21 cellular contexts compared by ENCODE assay signal in genomic region chr15:58862326-58862725, GRCh38.
DNase-seq lines count a peak whose midpoint lies in the region; ATAC-seq and TF ChIP-seq lines count a peak whose summit lies in the region.
"Had no signal": no experiment of that assay in that cellular context is flagged by ENCODE, and none has a peak within 500 bp of the region (broad histone marks: within the 10 kb centered on the region; RNA-seq: fewer than 3 reads in every experiment).

No MANE protein-coding gene starts in this region.

- H3K27ac Mint-ChIP-seq in T-helper 17 cell (peak overlapping the region; percentile 39), glutamatergic neuron (ENCODE audit: unreplicated experiment) (no peak overlapping the region)
- H3K27ac Mint-ChIP-seq: CD4-positive, alpha-beta T cell; HFFc6 had no signal

- no peaks in the 10 kb centered on the region for H3K27me3 ChIP-seq in foreskin keratinocyte

- H3K4me3 Mint-ChIP-seq in T-helper 17 cell (no peak overlapping the region), glutamatergic neuron (ENCODE audit: unreplicated experiment) (no peak overlapping the region)
- H3K4me3 Mint-ChIP-seq: CD4-positive, alpha-beta T cell; HFFc6; IgD-negative memory B cell had no signal

- H3K27ac ChIP-seq in foreskin keratinocyte: peak overlapping the region; percentile 32
- H3K27ac ChIP-seq: C4-2B had no signal

- TF ChIP-seq CTCF in foreskin keratinocyte (conservative IDR thresholded peaks at IDR 0.05) (no peak), glutamatergic neuron (IDR thresholded peaks at IDR 0.05; ENCODE audit: partially characterized antibody, unreplicated experiment) (no peak)

- H3K4me1 ChIP-seq in foreskin keratinocyte: peaks cover 15% of the 10 kb centered on the region
- H3K4me1 ChIP-seq: Caco-2 had no signal

- H3K4me1 Mint-ChIP-seq in T-helper 17 cell (peaks cover 15% of the 10 kb centered on the region), glutamatergic neuron (ENCODE audit: low read depth, unreplicated experiment) (peaks cover 2% of the 10 kb centered on the region)

- intact Hi-C loops in cardiac septum (cut with DNase I): no loop called here

- peaks cover 8% of the 10 kb centered on the region for H3K27me3 Mint-ChIP-seq in T-helper 17 cell
- peaks cover 8% of the 10 kb centered on the region for H3K27me3 Mint-ChIP-seq in glutamatergic neuron (ENCODE audit: unreplicated experiment)

- DNase-seq in SK-MEL-5 (ENCODE audit: low read depth, low spot score) (peak; percentile 73), T-helper 17 cell (no peak), foreskin keratinocyte (no peak), cardiac septum (ENCODE audit: low spot score) (no peak), glutamatergic neuron (no peak), HPDE6-E6E7 (ENCODE audit: extremely low spot score) (no peak), anterior cingulate cortex (lab: John Stamatoyannopoulos, UW) (no peak)
- DNase-seq: ACHN; AML-193; Caco-2; CD4-positive, alpha-beta T cell; DMS153; DMS79; GDM1; GOT3; H7; HFFc6 had no signal

- ATAC-seq in T-helper 17 cell: no peak
- ATAC-seq in foreskin keratinocyte: no peak
- ATAC-seq: HCT116, HepG2 had no signal

- H3K9me3 ChIP-seq in T-helper 17 cell (ENCODE audit: control insufficient read depth, low read length, poor library complexity, severe bottlenecking): no peaks in the 10 kb centered on the region
- H3K9me3 ChIP-seq: Caco-2 had no signal

- H3K36me3 Mint-ChIP-seq in T-helper 17 cell (ENCODE audit: low read depth): peaks cover 2% of the 10 kb centered on the region
- no peaks in the 10 kb centered on the region for H3K36me3 Mint-ChIP-seq in glutamatergic neuron (ENCODE audit: unreplicated experiment)

- in situ Hi-C loops in SK-MEL-5 (cut with HindIII; ENCODE audit: low pct_unique_long_range_greater_than_20kb, low sequenced_read_pairs): no loop called here

- H3K9me3 Mint-ChIP-seq in glutamatergic neuron (ENCODE audit: unreplicated experiment): peaks cover 4% of the 10 kb centered on the region
- H3K9me3 Mint-ChIP-seq: CD4-positive, alpha-beta T cell; HFFc6; IgD-negative memory B cell had no signal
